1 cellular context compared by ENCODE assay signal in genomic region chr12:119665164-119665929, GRCh38.
TF ChIP-seq lines count a peak whose summit lies in the region.

No MANE protein-coding gene starts in this region.

TF ChIP-seq in K562, 482 proteins besides CTCF, POLR2A, EP300 and RAD21 (continued from another document and continues in another):
- TF ChIP-seq, protein P1, sequence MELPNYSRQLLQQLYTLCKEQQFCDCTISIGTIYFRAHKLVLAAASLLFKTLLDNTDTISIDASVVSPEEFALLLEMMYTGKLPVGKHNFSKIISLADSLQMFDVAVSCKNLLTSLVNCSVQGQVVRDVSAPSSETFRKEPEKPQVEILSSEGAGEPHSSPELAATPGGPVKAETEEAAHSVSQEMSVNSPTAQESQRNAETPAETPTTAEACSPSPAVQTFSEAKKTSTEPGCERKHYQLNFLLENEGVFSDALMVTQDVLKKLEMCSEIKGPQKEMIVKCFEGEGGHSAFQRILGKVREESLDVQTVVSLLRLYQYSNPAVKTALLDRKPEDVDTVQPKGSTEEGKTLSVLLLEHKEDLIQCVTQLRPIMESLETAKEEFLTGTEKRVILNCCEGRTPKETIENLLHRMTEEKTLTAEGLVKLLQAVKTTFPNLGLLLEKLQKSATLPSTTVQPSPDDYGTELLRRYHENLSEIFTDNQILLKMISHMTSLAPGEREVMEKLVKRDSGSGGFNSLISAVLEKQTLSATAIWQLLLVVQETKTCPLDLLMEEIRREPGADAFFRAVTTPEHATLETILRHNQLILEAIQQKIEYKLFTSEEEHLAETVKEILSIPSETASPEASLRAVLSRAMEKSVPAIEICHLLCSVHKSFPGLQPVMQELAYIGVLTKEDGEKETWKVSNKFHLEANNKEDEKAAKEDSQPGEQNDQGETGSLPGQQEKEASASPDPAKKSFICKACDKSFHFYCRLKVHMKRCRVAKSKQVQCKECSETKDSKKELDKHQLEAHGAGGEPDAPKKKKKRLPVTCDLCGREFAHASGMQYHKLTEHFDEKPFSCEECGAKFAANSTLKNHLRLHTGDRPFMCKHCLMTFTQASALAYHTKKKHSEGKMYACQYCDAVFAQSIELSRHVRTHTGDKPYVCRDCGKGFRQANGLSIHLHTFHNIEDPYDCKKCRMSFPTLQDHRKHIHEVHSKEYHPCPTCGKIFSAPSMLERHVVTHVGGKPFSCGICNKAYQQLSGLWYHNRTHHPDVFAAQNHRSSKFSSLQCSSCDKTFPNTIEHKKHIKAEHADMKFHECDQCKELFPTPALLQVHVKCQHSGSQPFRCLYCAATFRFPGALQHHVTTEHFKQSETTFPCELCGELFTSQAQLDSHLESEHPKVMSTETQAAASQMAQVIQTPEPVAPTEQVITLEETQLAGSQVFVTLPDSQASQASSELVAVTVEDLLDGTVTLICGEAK (IDR thresholded peaks at IDR 0.05) = no peak
- TF ChIP-seq, protein P1 (CRISPR knock-in tag; IDR thresholded peaks at IDR 0.05) = no peak
- TF ChIP-seq TRIM24 (IDR thresholded peaks at IDR 0.05) = peak; percentile 99 to 100
- TF ChIP-seq ZNF696 (CRISPR knock-in tag; conservative IDR thresholded peaks at IDR 0.05) = peak; percentile 78; the same call in 1 of the 2 replicates
- TF ChIP-seq, protein P2, sequence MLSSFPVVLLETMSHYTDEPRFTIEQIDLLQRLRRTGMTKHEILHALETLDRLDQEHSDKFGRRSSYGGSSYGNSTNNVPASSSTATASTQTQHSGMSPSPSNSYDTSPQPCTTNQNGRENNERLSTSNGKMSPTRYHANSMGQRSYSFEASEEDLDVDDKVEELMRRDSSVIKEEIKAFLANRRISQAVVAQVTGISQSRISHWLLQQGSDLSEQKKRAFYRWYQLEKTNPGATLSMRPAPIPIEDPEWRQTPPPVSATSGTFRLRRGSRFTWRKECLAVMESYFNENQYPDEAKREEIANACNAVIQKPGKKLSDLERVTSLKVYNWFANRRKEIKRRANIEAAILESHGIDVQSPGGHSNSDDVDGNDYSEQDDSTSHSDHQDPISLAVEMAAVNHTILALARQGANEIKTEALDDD (IDR thresholded peaks at IDR 0.05) = peak; percentile 84
- TF ChIP-seq ETV1 (tag; conservative IDR thresholded peaks at IDR 0.05; ENCODE audit: low read depth) = peak; percentile 83
- TF ChIP-seq POU5F1 (IDR thresholded peaks at IDR 0.05; ENCODE audit: borderline replicate concordance, low read depth, low read length, partially characterized antibody) = no peak
- no peak for TF ChIP-seq NFE2L1 (tag; IDR thresholded peaks at IDR 0.05; ENCODE audit: borderline replicate concordance, low read depth)
- TF ChIP-seq ELK3 (CRISPR knock-in tag; IDR thresholded peaks at IDR 0.05) = 0 out of 2 replicates have a peak, but pooled peaks have one; percentile 79
- TF ChIP-seq CBX1 (IDR thresholded peaks at IDR 0.05; ENCODE audit: low read depth) = no peak
- no peak for TF ChIP-seq BDP1 (IDR thresholded peaks at IDR 0.05; ENCODE audit: insufficient read depth, insufficient read length)
- no peak for TF ChIP-seq HDGF (IDR thresholded peaks at IDR 0.05)
- no peak for TF ChIP-seq ZNF121 (CRISPR knock-in tag; conservative IDR thresholded peaks at IDR 0.05)
- no peak for TF ChIP-seq ZFP30 (CRISPR knock-in tag; IDR thresholded peaks at IDR 0.05; ENCODE audit: borderline replicate concordance)
- TF ChIP-seq, protein P3, sequence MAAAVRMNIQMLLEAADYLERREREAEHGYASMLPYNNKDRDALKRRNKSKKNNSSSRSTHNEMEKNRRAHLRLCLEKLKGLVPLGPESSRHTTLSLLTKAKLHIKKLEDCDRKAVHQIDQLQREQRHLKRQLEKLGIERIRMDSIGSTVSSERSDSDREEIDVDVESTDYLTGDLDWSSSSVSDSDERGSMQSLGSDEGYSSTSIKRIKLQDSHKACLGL (CRISPR knock-in tag; IDR thresholded peaks at IDR 0.05; ENCODE audit: borderline replicate concordance, poor library complexity, severe bottlenecking) = no peak
- TF ChIP-seq ZNF282 (CRISPR knock-in tag; IDR thresholded peaks at IDR 0.05) = no peak
- no peak for TF ChIP-seq CHD2 (IDR thresholded peaks at IDR 0.05; ENCODE audit: low read depth, low read length)
- TF ChIP-seq KLF10 (CRISPR knock-in tag; IDR thresholded peaks at IDR 0.05) = no peak
- TF ChIP-seq BCLAF1 (IDR thresholded peaks at IDR 0.05; ENCODE audit: borderline replicate concordance in 1 of 2, control insufficient read depth in 1 of 2, low read depth in 2 of 2, low read length in 1 of 2) = 0 out of 4 replicates have a peak, but pooled peaks of 1 of the 2 experiments have one; percentile 62
- peak; percentile 81 to 94 for TF ChIP-seq FOXK2 (conservative IDR thresholded peaks at IDR 0.05 in 1 of 2, IDR thresholded peaks at IDR 0.05 in 1 of 2; ENCODE audit: low read depth in 2 of 2)
- TF ChIP-seq C11orf30 (IDR thresholded peaks at IDR 0.05; ENCODE audit: low read depth) = no peak
- TF ChIP-seq MCM3 (IDR thresholded peaks at IDR 0.05) = no peak
- TF ChIP-seq ZNF165 (CRISPR knock-in tag; IDR thresholded peaks at IDR 0.05; ENCODE audit: borderline replicate concordance) = no peak
- TF ChIP-seq CTCFL (IDR thresholded peaks at IDR 0.05; ENCODE audit: borderline replicate concordance, insufficient read depth, low read depth, low read length, poor library complexity, severe bottlenecking) = no peak
- TF ChIP-seq ZNF75A (CRISPR knock-in tag; IDR thresholded peaks at IDR 0.05) = 0 out of 2 replicates have a peak, but pooled peaks have one; percentile 39
- TF ChIP-seq CBX2 (IDR thresholded peaks at IDR 0.05; ENCODE audit: insufficient read depth, low read length, poor library complexity, severe bottlenecking) = no peak
- no peak for TF ChIP-seq HSF4 (CRISPR knock-in tag; IDR thresholded peaks at IDR 0.05; ENCODE audit: borderline replicate concordance)
- no peak for TF ChIP-seq ZNF551 (CRISPR knock-in tag; IDR thresholded peaks at IDR 0.05)
- TF ChIP-seq NONO (IDR thresholded peaks at IDR 0.05; ENCODE audit: low read depth in 2 of 2, low read length in 1 of 2) = peak in 1 of 2 experiments; percentile 94; a peak in 2 of 4 replicates
- TF ChIP-seq RBM39 (optimal IDR thresholded peaks at IDR 0.05; ENCODE audit: low read depth, low read length) = no peak
- TF ChIP-seq L3MBTL2 (IDR thresholded peaks at IDR 0.05) = peak; percentile 62; the same call in 1 of the 2 replicates
- peak; percentile 68; the same call in 1 of the 2 replicates for TF ChIP-seq ZNF134 (CRISPR knock-in tag; conservative IDR thresholded peaks at IDR 0.05)
- peak; percentile 97 for TF ChIP-seq SMAD3 (CRISPR knock-in tag; conservative IDR thresholded peaks at IDR 0.05)
- peak; percentile 93 for TF ChIP-seq MEF2D (tag; conservative IDR thresholded peaks at IDR 0.05; ENCODE audit: low read depth)
- TF ChIP-seq ZBED1 (IDR thresholded peaks at IDR 0.05) = peak; percentile 97
- peak; percentile 98 for TF ChIP-seq ZNF766 (CRISPR knock-in tag; conservative IDR thresholded peaks at IDR 0.05)
- TF ChIP-seq ELF2 (CRISPR knock-in tag; IDR thresholded peaks at IDR 0.05) = no peak
- peak; percentile 96 for TF ChIP-seq ILF3 (IDR thresholded peaks at IDR 0.05; ENCODE audit: borderline replicate concordance)
- TF ChIP-seq, protein P4, sequence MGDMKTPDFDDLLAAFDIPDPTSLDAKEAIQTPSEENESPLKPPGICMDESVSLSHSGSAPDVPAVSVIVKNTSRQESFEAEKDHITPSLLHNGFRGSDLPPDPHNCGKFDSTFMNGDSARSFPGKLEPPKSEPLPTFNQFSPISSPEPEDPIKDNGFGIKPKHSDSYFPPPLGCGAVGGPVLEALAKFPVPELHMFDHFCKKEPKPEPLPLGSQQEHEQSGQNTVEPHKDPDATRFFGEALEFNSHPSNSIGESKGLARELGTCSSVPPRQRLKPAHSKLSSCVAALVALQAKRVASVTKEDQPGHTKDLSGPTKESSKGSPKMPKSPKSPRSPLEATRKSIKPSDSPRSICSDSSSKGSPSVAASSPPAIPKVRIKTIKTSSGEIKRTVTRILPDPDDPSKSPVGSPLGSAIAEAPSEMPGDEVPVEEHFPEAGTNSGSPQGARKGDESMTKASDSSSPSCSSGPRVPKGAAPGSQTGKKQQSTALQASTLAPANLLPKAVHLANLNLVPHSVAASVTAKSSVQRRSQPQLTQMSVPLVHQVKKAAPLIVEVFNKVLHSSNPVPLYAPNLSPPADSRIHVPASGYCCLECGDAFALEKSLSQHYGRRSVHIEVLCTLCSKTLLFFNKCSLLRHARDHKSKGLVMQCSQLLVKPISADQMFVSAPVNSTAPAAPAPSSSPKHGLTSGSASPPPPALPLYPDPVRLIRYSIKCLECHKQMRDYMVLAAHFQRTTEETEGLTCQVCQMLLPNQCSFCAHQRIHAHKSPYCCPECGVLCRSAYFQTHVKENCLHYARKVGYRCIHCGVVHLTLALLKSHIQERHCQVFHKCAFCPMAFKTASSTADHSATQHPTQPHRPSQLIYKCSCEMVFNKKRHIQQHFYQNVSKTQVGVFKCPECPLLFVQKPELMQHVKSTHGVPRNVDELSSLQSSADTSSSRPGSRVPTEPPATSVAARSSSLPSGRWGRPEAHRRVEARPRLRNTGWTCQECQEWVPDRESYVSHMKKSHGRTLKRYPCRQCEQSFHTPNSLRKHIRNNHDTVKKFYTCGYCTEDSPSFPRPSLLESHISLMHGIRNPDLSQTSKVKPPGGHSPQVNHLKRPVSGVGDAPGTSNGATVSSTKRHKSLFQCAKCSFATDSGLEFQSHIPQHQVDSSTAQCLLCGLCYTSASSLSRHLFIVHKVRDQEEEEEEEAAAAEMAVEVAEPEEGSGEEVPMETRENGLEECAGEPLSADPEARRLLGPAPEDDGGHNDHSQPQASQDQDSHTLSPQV (IDR thresholded peaks at IDR 0.05) = no peak; the same call in 1 of the 2 replicates
- peak; percentile 78 for TF ChIP-seq TRIM28 (IDR thresholded peaks at IDR 0.05)
- no peak for TF ChIP-seq STAG1 (CRISPR knock-in tag; IDR thresholded peaks at IDR 0.05; ENCODE audit: borderline replicate concordance)
- TF ChIP-seq MTA2 (IDR thresholded peaks at IDR 0.05; ENCODE audit: low read depth) = peak; percentile 100
- TF ChIP-seq BRD9 (IDR thresholded peaks at IDR 0.05; ENCODE audit: low read depth, partially characterized antibody) = no peak
- TF ChIP-seq GABPA (tag; conservative IDR thresholded peaks at IDR 0.05; ENCODE audit: low read depth) = peak; percentile 70
